ENCODE assay signal across 8 cellular contexts in genomic region chr11:67303989-67304411, GRCh38. TPM values are rescaled to one million over a fixed set of nuclear protein-coding genes. Genes with fewer than 3 reads are reported as not detected.
DNase-seq lines count a peak whose midpoint lies in the region; ATAC-seq, FAIRE-seq and TF ChIP-seq lines count a peak whose summit lies in the region.

No MANE protein-coding gene starts in this region.

- H3K9me3 ChIP-seq in CD8-positive, alpha-beta memory T cell (ENCODE audit: low read length) = no peaks in the 10 kb centered on the region
- H3K9me3 ChIP-seq in endodermal cell (ENCODE audit: control insufficient read depth, low read length) = no peaks in the 10 kb centered on the region
- no peaks in the 10 kb centered on the region for H3K9me3 ChIP-seq in naive thymus-derived CD4-positive, alpha-beta T cell (ENCODE audit: control insufficient read depth in 2 of 3, low read length in 3 of 3)

- ATAC-seq in naive thymus-derived CD4-positive, alpha-beta T cell = peak; percentile 43
- no peak for ATAC-seq in HG03108 (IDR thresholded peaks at IDR 0.05; ENCODE audit: unreplicated experiment)

- H3K4me1 ChIP-seq in CD8-positive, alpha-beta memory T cell (ENCODE audit: insufficient read depth, low read length) = peaks cover 14% of the 10 kb centered on the region
- no peaks in the 10 kb centered on the region for H3K4me1 ChIP-seq in endodermal cell (ENCODE audit: control insufficient read depth, insufficient read depth, low read length)
- peaks cover 6 to 9% of the 10 kb centered on the region in 2 donors for H3K4me1 ChIP-seq in naive thymus-derived CD4-positive, alpha-beta T cell (ENCODE audit: control insufficient read depth in 2 of 2, insufficient read depth in 2 of 2, low read length in 2 of 2)

- H3K4me3 ChIP-seq in CD8-positive, alpha-beta memory T cell (ENCODE audit: low read length) = peak overlapping the region; percentile 45
- H3K4me3 ChIP-seq in endodermal cell (ENCODE audit: low read length) = peak overlapping the region; percentile 78
- peak overlapping the region; percentile 61 for H3K4me3 ChIP-seq in naive thymus-derived CD4-positive, alpha-beta T cell (ENCODE audit: low read length)

- H3K9ac ChIP-seq in endodermal cell (ENCODE audit: extremely low read depth, low read length, poor library complexity, severe bottlenecking) = peak overlapping the region; percentile 38

- H3K27ac ChIP-seq in CD8-positive, alpha-beta memory T cell (ENCODE audit: low read depth, low read length) = no peak overlapping the region
- no peak overlapping the region for H3K27ac ChIP-seq in endodermal cell (ENCODE audit: low read depth, low read length)
- H3K27ac ChIP-seq in naive thymus-derived CD4-positive, alpha-beta T cell (ENCODE audit: low read depth, low read length) = peak overlapping the region; percentile 76

- CTCF ChIA-PET in CD8-positive, alpha-beta memory T cell (lab: Charles Lee) = interaction anchor here (1.2 to 2.3 kb wide), 2 partner anchors 13 to 42 kb away, joined by 5 to 10 read pairs; no protein-coding TSS in a partner anchor
- CTCF ChIA-PET in naive thymus-derived CD4-positive, alpha-beta T cell (lab: Charles Lee) = interaction anchor here (0.6 to 2.0 kb wide), 5 partner anchors 10 to 64 kb away, joined by 3 to 5 read pairs (median 4); no protein-coding TSS in a partner anchor

- peak in 3 of 5 donors; percentile 29 to 56 (median 31) for DNase-seq in CD8-positive, alpha-beta memory T cell
- peak; percentile 5 for DNase-seq in RCC 7860 (ENCODE audit: low spot score)
- DNase-seq in endodermal cell = peak; percentile 71
- DNase-seq in naive thymus-derived CD4-positive, alpha-beta T cell = peak in 4 of 9 donors; percentile 19 to 34 (median 26)
- no peak for DNase-seq in GOT3 (lab: John Stamatoyannopoulos, UW)
- DNase-seq in HPDE6-E6E7 (ENCODE audit: extremely low spot score) = no peak
- no peak for DNase-seq in DMS79 treated with DMSO at 0.1 percent for 48 hours (lab: John Stamatoyannopoulos, UW)

- FAIRE-seq in RCC 7860 (lab: Jason Lieb, UNC) = no peak

- intact Hi-C loops in naive thymus-derived CD4-positive, alpha-beta T cell (cut with micrococcal nuclease) = loop anchor here in 1 of 2 donors (1.0 kb wide), 2 partner anchors 13 to 15 kb away; partner anchors contain the start of gene ANKRD13D

- no peak for TF ChIP-seq CTCF in endodermal cell (conservative IDR thresholded peaks at IDR 0.05)

- peaks cover 5 to 24% (median 6%) of the 10 kb centered on the region in 3 donors for H3K4me1 Mint-ChIP-seq in CD8-positive, alpha-beta memory T cell
- H3K4me1 Mint-ChIP-seq in endodermal cell = peaks cover 11% of the 10 kb centered on the region
- H3K4me1 Mint-ChIP-seq in naive thymus-derived CD4-positive, alpha-beta T cell = peaks cover 0 to 13% (median 6%) of the 10 kb centered on the region in 7 donors

- 10 to 20% methylated on average over 1 to 25 of the region's 25 CpGs for WGBS in endodermal cell (ENCODE audit: insufficient coverage in 1 of 2, insufficient read length in 1 of 2), 2 experiments

- peaks cover 0 to 30% (median 0%) of the 10 kb centered on the region in 3 donors for H3K36me3 Mint-ChIP-seq in CD8-positive, alpha-beta memory T cell
- peaks cover 20% of the 10 kb centered on the region for H3K36me3 Mint-ChIP-seq in endodermal cell (ENCODE audit: low read depth)
- H3K36me3 Mint-ChIP-seq in naive thymus-derived CD4-positive, alpha-beta T cell = peaks cover 0 to 8% (median 0%) of the 10 kb centered on the region in 5 donors

- no peaks in the 10 kb centered on the region for H3K9me3 Mint-ChIP-seq in CD8-positive, alpha-beta memory T cell
- H3K9me3 Mint-ChIP-seq in endodermal cell = no peaks in the 10 kb centered on the region
- H3K9me3 Mint-ChIP-seq in naive thymus-derived CD4-positive, alpha-beta T cell = no peaks in the 10 kb centered on the region

- POLR2A ChIA-PET in CD8-positive, alpha-beta memory T cell (lab: Charles Lee) = interaction anchor here (0.9 to 3.1 kb wide), 4 partner anchors 13 to 34 kb away, joined by 4 to 22 read pairs (median 7); partner anchors contain the start of gene ANKRD13D
- POLR2A ChIA-PET in naive thymus-derived CD4-positive, alpha-beta T cell (lab: Charles Lee) = interaction anchor here (1.3 to 10.1 kb wide), 5 partner anchors 10 to 49 kb away, joined by 5 to 124 read pairs (median 7); partner anchors contain the start of genes ANKRD13D and POLD4

- peak overlapping the region in 1 of 8 donors; percentile 38 for H3K27ac Mint-ChIP-seq in CD8-positive, alpha-beta memory T cell
- no peak overlapping the region for H3K27ac Mint-ChIP-seq in endodermal cell
- H3K27ac Mint-ChIP-seq in naive thymus-derived CD4-positive, alpha-beta T cell = peak overlapping the region in 2 of 9 donors; percentile 5 to 46

- H3K36me3 ChIP-seq in CD8-positive, alpha-beta memory T cell (ENCODE audit: insufficient read depth, low read length) = peaks cover 6% of the 10 kb centered on the region
- peaks cover 17% of the 10 kb centered on the region for H3K36me3 ChIP-seq in endodermal cell (ENCODE audit: control insufficient read depth, insufficient read depth, low read length)
- H3K36me3 ChIP-seq in naive thymus-derived CD4-positive, alpha-beta T cell (ENCODE audit: control insufficient read depth in 2 of 3, insufficient read depth in 3 of 3, low read length in 3 of 3) = peaks cover 0 to 29% (median 11%) of the 10 kb centered on the region in 3 experiments

- H3K4me3 Mint-ChIP-seq in CD8-positive, alpha-beta memory T cell = peak overlapping the region; percentile 61 to 86 (median 68)
- peak overlapping the region; percentile 65 for H3K4me3 Mint-ChIP-seq in endodermal cell
- H3K4me3 Mint-ChIP-seq in naive thymus-derived CD4-positive, alpha-beta T cell = peak overlapping the region; percentile 25 to 79 (median 67)

- no peaks in the 10 kb centered on the region for H3K27me3 ChIP-seq in CD8-positive, alpha-beta memory T cell (ENCODE audit: insufficient read depth, low read length, poor library complexity, severe bottlenecking)
- H3K27me3 ChIP-seq in endodermal cell (ENCODE audit: control insufficient read depth, insufficient read depth, low read length, poor library complexity, severe bottlenecking) = no peaks in the 10 kb centered on the region
- no peaks in the 10 kb centered on the region for H3K27me3 ChIP-seq in naive thymus-derived CD4-positive, alpha-beta T cell (ENCODE audit: control insufficient read depth in 2 of 2, insufficient read depth in 2 of 2, low read length in 2 of 2)

- H3K27me3 Mint-ChIP-seq in CD8-positive, alpha-beta memory T cell = no peaks in the 10 kb centered on the region
- peaks cover 2% of the 10 kb centered on the region for H3K27me3 Mint-ChIP-seq in endodermal cell (ENCODE audit: insufficient read depth)
- no peaks in the 10 kb centered on the region for H3K27me3 Mint-ChIP-seq in naive thymus-derived CD4-positive, alpha-beta T cell

RNA-seq across cellular contexts. Expression of gene SSH3, which starts 0.7 kb away (rescaled TPM):
- total RNA-seq in CD8-positive, alpha-beta memory T cell = 10 to 100 TPM in 1 of 2 experiments, 1 to 10 TPM in 1; 8.4 to 10.6 TPM
- polyA plus RNA-seq in CD8-positive, alpha-beta memory T cell = 3.5 TPM
- 10 to 100 TPM; 39.1 to 44.4 TPM for total RNA-seq in endodermal cell
- polyA plus RNA-seq in endodermal cell (2013, experiment 1 of 2) = 22.0 TPM
- 16.0 TPM for polyA plus RNA-seq in endodermal cell (2013, experiment 2 of 2)
- total RNA-seq in naive thymus-derived CD4-positive, alpha-beta T cell = 10 to 100 TPM in 4 of 5 experiments, 1 to 10 TPM in 1; 8.8 to 23.8 (median 15.0) TPM
- 1 to 10 TPM; 1.1 to 4.9 TPM for polyA plus RNA-seq in naive thymus-derived CD4-positive, alpha-beta T cell

RNA-seq across cellular contexts. Expression of gene ANKRD13D, which starts 14.9 kb away (rescaled TPM):
- total RNA-seq in CD8-positive, alpha-beta memory T cell = 10 to 100 TPM; 84.9 to 90.1 TPM
- 23.9 TPM for polyA plus RNA-seq in CD8-positive, alpha-beta memory T cell
- 10 to 100 TPM; 56.6 to 58.6 TPM for total RNA-seq in endodermal cell
- polyA plus RNA-seq in endodermal cell (2013, experiment 1 of 2) = 30.0 TPM
- 27.5 TPM for polyA plus RNA-seq in endodermal cell (2013, experiment 2 of 2)
- 100 to 1,000 TPM; 161 to 286 (median 191) TPM for total RNA-seq in naive thymus-derived CD4-positive, alpha-beta T cell
- 10 to 100 TPM in 1 of 2 donors, 1 to 10 TPM in 1; 6.3 to 19.5 TPM for polyA plus RNA-seq in naive thymus-derived CD4-positive, alpha-beta T cell

RNA-seq across cellular contexts. Expression of gene GRK2, which starts 37.7 kb away (rescaled TPM):
- total RNA-seq in CD8-positive, alpha-beta memory T cell = 100 to 1,000 TPM; 237 to 246 TPM
- polyA plus RNA-seq in CD8-positive, alpha-beta memory T cell = 69.9 TPM
- 10 to 100 TPM; 58.0 to 61.7 TPM for total RNA-seq in endodermal cell
- polyA plus RNA-seq in endodermal cell (2013, experiment 1 of 2) = 43.5 TPM
- 39.5 TPM for polyA plus RNA-seq in endodermal cell (2013, experiment 2 of 2)
- 100 to 1,000 TPM; 305 to 399 (median 322) TPM for total RNA-seq in naive thymus-derived CD4-positive, alpha-beta T cell
- 10 to 100 TPM; 18.5 to 38.0 TPM for polyA plus RNA-seq in naive thymus-derived CD4-positive, alpha-beta T cell

RNA-seq across cellular contexts. Expression of gene POLD4, which starts 49.3 kb away (rescaled TPM):
- total RNA-seq in CD8-positive, alpha-beta memory T cell = 10 to 100 TPM; 32.3 to 37.8 TPM
- polyA plus RNA-seq in CD8-positive, alpha-beta memory T cell = 91.2 TPM
- total RNA-seq in endodermal cell = 10 to 100 TPM; 40.7 to 47.6 TPM
- polyA plus RNA-seq in endodermal cell (2013, experiment 1 of 2) = 24.3 TPM
- 30.1 TPM for polyA plus RNA-seq in endodermal cell (2013, experiment 2 of 2)
- 100 to 1,000 TPM in 1 of 5 experiments, 10 to 100 TPM in 4; 59.9 to 104 (median 76.1) TPM for total RNA-seq in naive thymus-derived CD4-positive, alpha-beta T cell
- polyA plus RNA-seq in naive thymus-derived CD4-positive, alpha-beta T cell = 100 to 1,000 TPM in 1 of 2 donors, 10 to 100 TPM in 1; 98.9 to 116 TPM

Comparison
In these comparisons a context has a peak if more than half of its experiments do, and no peak if none do; other contexts are left out.
1. DNase-seq: peak in CD8-positive, alpha-beta memory T cell (3 of 5), RCC 7860 (single experiment) and endodermal cell (single experiment); none in GOT3 (single experiment), HPDE6-E6E7 (single experiment) and DMS79 treated with DMSO at 0.1 percent for 48 hours (single experiment).
2. Peak in every context shown above with its lines, with median percentiles within 50 percentile points of each other: H3K4me3 ChIP-seq and H3K4me3 Mint-ChIP-seq.